In the genomic region with DNA sequence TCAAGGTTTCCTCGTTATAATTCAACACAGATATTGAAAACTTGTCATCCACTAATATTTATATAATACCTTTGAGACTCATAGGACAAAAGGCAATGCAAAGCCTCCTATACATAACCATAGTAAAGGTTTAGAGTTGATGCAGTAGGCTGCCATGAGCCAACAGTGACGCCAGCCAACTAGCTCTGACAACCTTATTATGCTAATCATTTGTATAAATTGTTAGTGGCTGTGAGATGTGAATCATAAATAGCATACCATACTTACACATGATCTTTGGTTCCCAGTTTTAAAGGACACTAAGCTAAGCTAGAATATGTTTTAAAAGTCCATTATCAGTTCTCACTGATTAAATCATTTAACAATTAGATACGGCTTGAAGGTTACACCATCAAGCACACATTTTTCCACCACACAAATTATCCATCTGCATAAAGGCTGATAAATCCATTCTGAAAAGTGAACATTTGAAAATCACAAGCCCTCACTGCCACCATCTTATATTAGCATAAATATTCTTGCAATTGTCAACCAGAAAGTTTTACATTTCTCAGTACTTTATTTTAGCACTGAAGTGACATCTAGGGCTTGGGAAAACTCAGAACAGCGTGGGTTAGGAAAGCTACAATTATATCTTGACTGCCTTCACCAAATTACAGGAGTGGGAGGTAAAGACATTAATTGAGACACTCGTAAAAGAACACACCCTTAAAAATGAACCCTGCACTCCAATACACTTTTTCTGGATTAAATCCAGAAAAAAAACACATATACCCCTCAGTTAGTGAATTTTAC, we compare ENCODE assay signal across 1 cellular context.
TF ChIP-seq lines count a peak whose summit lies in the region.

No MANE protein-coding gene starts in this region.

TF ChIP-seq in GM12878, 131 proteins besides CTCF, POLR2A, EP300 and RAD21:
- TF ChIP-seq RFX5 (IDR thresholded peaks at IDR 0.05; ENCODE audit: low read depth, low read length), result no peak
- TF ChIP-seq ZNF24 (IDR thresholded peaks at IDR 0.05), result no peak
- no peak for TF ChIP-seq POLR2AphosphoS5 (IDR thresholded peaks at IDR 0.05; ENCODE audit: low read length)
- no peak for TF ChIP-seq SREBF1 (IDR thresholded peaks at IDR 0.05; ENCODE audit: low read length)
- no peak for TF ChIP-seq YBX1 (IDR thresholded peaks at IDR 0.05)
- TF ChIP-seq GABPA (IDR thresholded peaks at IDR 0.05; ENCODE audit: low read depth), result no peak
- TF ChIP-seq, protein P1, sequence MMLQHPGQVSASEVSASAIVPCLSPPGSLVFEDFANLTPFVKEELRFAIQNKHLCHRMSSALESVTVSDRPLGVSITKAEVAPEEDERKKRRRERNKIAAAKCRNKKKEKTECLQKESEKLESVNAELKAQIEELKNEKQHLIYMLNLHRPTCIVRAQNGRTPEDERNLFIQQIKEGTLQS (IDR thresholded peaks at IDR 0.05; ENCODE audit: borderline replicate concordance, extremely low read depth, low read depth, low read length), result no peak
- no peak for TF ChIP-seq PAX8 (IDR thresholded peaks at IDR 0.05)
- no peak for TF ChIP-seq ZNF207 (IDR thresholded peaks at IDR 0.05; ENCODE audit: borderline replicate concordance)
- no peak for TF ChIP-seq HDGF (IDR thresholded peaks at IDR 0.05)
- no peak for TF ChIP-seq KLF5 (IDR thresholded peaks at IDR 0.05; ENCODE audit: partially characterized antibody)
- TF ChIP-seq TCF12 (IDR thresholded peaks at IDR 0.05; ENCODE audit: low read depth, low read length), result no peak
- TF ChIP-seq FOXK2 (IDR thresholded peaks at IDR 0.05), result no peak
- no peak for TF ChIP-seq MXI1 (IDR thresholded peaks at IDR 0.05; ENCODE audit: low read depth, low read length)
- TF ChIP-seq WRNIP1 (IDR thresholded peaks at IDR 0.05; ENCODE audit: borderline replicate concordance, low read depth, low read length), result no peak
